In the genomic region with DNA sequence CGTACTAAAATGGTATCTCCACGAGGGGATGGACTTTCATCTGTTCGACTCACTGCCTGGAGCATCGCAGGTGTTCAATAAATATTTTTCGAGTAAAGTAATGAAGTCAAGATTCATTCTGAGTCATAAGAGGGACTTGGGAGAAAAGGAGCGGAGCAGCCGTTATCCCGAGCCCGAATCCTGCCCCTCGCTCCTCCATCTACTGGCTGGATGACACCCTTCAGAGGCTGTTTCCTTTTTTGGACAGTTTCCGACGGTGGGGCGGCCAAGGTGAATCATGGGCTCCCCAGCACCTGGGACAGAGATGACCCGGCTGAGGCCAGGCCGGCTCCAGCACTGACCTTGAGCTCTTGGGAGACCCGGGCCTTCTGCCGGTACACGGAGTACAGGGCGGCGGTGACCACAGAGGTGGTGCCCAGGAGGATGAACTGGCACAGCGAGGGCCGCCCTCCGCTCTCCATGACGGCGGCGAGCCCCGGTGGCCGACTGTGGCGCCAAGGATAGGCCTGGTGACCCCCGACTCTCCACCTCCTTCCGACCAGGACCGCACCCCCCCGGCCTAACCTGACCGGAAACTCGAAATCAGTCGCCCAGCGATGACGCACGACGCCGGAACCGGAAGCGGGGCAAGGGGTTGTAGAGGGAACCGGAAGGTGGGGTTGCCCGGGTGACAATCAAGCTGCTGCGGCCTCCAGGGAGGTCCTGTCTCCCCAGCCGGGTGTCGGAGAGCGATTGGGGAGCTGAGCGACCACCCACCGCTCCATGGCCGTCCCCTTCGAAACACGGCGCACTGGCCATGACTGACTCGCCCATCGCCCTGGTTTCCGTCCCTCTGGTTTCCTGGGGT, we compare ENCODE assay signal across 1 cellular context.
A peak's percentile ranks its signal among the peaks of the same experiment; 100 is the strongest.
TF ChIP-seq lines count a peak whose summit lies in the region.

A gene with protein sequence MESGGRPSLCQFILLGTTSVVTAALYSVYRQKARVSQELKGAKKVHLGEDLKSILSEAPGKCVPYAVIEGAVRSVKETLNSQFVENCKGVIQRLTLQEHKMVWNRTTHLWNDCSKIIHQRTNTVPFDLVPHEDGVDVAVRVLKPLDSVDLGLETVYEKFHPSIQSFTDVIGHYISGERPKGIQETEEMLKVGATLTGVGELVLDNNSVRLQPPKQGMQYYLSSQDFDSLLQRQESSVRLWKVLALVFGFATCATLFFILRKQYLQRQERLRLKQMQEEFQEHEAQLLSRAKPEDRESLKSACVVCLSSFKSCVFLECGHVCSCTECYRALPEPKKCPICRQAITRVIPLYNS (minus strand): TSS at position 588 of the 847 bp plus-strand sequence. CDS start 127 bp downstream, at position 461.

TF ChIP-seq in H1, 55 proteins besides CTCF, POLR2A, EP300 and RAD21 (continues in another document):
- TF ChIP-seq NANOG (IDR thresholded peaks at IDR 0.05; ENCODE audit: insufficient read depth, low read depth, low read length, poor library complexity, severe bottlenecking) (no peak), BCL11A (IDR thresholded peaks at IDR 0.05; ENCODE audit: low read depth in 2 of 2, low read length in 2 of 2) (no peak), TEAD4 (IDR thresholded peaks at IDR 0.05; ENCODE audit: low read depth, low read length) (no peak), CBX5 (IDR thresholded peaks at IDR 0.05; ENCODE audit: low read depth, low read length) (no peak), CBX8 (IDR thresholded peaks at IDR 0.05; ENCODE audit: borderline replicate concordance, low read depth, low read length) (no peak), CHD2 (IDR thresholded peaks at IDR 0.05; ENCODE audit: low read length) (no peak), CTBP2 (IDR thresholded peaks at IDR 0.05; ENCODE audit: borderline replicate concordance, insufficient read depth, insufficient read length, low read length) (no peak), HDAC6 (IDR thresholded peaks at IDR 0.05; ENCODE audit: low read depth, low read length) (no peak), ZNF274 (IDR thresholded peaks at IDR 0.05; ENCODE audit: borderline replicate concordance, extremely low read depth, low read length) (no peak), RNF2 (IDR thresholded peaks at IDR 0.05; ENCODE audit: borderline replicate concordance, low read depth, low read length, missing control alignments, poor library complexity, severe bottlenecking) (no peak), SAP30 (IDR thresholded peaks at IDR 0.05; ENCODE audit: insufficient read depth, insufficient replicate concordance, low read length) (peak; percentile 44), RXRA (IDR thresholded peaks at IDR 0.05; ENCODE audit: insufficient read depth, low read depth, low read length) (no peak), SIRT6 (IDR thresholded peaks at IDR 0.05; ENCODE audit: low read length) (no peak), BRCA1 (IDR thresholded peaks at IDR 0.05; ENCODE audit: low read depth, low read length) (no peak), EGR1 (IDR thresholded peaks at IDR 0.05; ENCODE audit: borderline replicate concordance, low read depth, low read length) (no peak; the same call in 1 of the 2 replicates), RBBP5 (IDR thresholded peaks at IDR 0.05; ENCODE audit: borderline replicate concordance, low read depth, low read length) (peak; percentile 67), SP4 (IDR thresholded peaks at IDR 0.05; ENCODE audit: low read length) (no peak), EZH2 (IDR thresholded peaks at IDR 0.05; ENCODE audit: low read depth, low read length, severe bottlenecking) (no peak), SP1 (IDR thresholded peaks at IDR 0.05; ENCODE audit: low read depth, low read length) (no peak), POLR2AphosphoS5 (IDR thresholded peaks at IDR 0.05; ENCODE audit: low read depth, low read length) (peak; percentile 81), KDM4A (IDR thresholded peaks at IDR 0.05; ENCODE audit: low read depth, low read length, severe bottlenecking) (peak; percentile 94), SUZ12 (IDR thresholded peaks at IDR 0.05; ENCODE audit: low read length) (no peak), KDM1A (IDR thresholded peaks at IDR 0.05; ENCODE audit: borderline replicate concordance, low read length) (no peak), CEBPB (IDR thresholded peaks at IDR 0.05; ENCODE audit: low read depth, low read length) (no peak), BACH1 (IDR thresholded peaks at IDR 0.05; ENCODE audit: low read length) (no peak), POU5F1 (IDR thresholded peaks at IDR 0.05; ENCODE audit: low read depth, low read length) (no peak), CHD7 (IDR thresholded peaks at IDR 0.05; ENCODE audit: insufficient replicate concordance, low read length) (no peak), SIN3A (conservative IDR thresholded peaks at IDR 0.05 in 1 of 2, IDR thresholded peaks at IDR 0.05 in 1 of 2; ENCODE audit: low read depth in 1 of 2, low read length in 2 of 2) (peak; percentile 84 to 96; a peak in 2 of 4 replicates), TBP (IDR thresholded peaks at IDR 0.05; ENCODE audit: low read depth, low read length) (peak; percentile 67; the same call in 1 of the 2 replicates), SIX5 (IDR thresholded peaks at IDR 0.05; ENCODE audit: low read depth, low read length) (no peak), E2F6 (IDR thresholded peaks at IDR 0.05) (no peak), FOSL1 (IDR thresholded peaks at IDR 0.05; ENCODE audit: insufficient read depth, low read depth, low read length) (no peak), SRF (IDR thresholded peaks at IDR 0.05; ENCODE audit: low read depth, low read length) (peak; percentile 63; the same call in 1 of the 2 replicates), JUND (IDR thresholded peaks at IDR 0.05; ENCODE audit: low read length) (no peak), GTF2F1 (IDR thresholded peaks at IDR 0.05; ENCODE audit: borderline replicate concordance, low read depth, low read length) (no peak), TCF12 (IDR thresholded peaks at IDR 0.05; ENCODE audit: low read depth, low read length) (no peak), NRF1 (IDR thresholded peaks at IDR 0.05; ENCODE audit: low read depth, low read length) (no peak), RFX5 (IDR thresholded peaks at IDR 0.05; ENCODE audit: borderline replicate concordance, low read depth, low read length) (no peak), CHD1 (IDR thresholded peaks at IDR 0.05; ENCODE audit: low read depth, low read length) (no peak), TAF7 (optimal IDR thresholded peaks at IDR 0.05; ENCODE audit: borderline replicate concordance, low read depth, low read length) (no peak), JUN (IDR thresholded peaks at IDR 0.05; ENCODE audit: low read depth, low read length) (no peak), PHF8 (conservative IDR thresholded peaks at IDR 0.05; ENCODE audit: low read depth, low read length) (peak; percentile 95), GABPA (IDR thresholded peaks at IDR 0.05; ENCODE audit: borderline replicate concordance, insufficient read depth, low read length) (peak; percentile 98), TAF1 (IDR thresholded peaks at IDR 0.05; ENCODE audit: low read depth, low read length) (peak; percentile 67; the same call in 1 of the 2 replicates), HDAC2 (IDR thresholded peaks at IDR 0.05; ENCODE audit: borderline replicate concordance in 1 of 2, low read depth in 2 of 2, low read length in 2 of 2) (peak in 1 of 2 experiments; percentile 87; a peak in 1 of 4 replicates), MAFK (IDR thresholded peaks at IDR 0.05; ENCODE audit: low read depth, low read length) (no peak), SP2 (IDR thresholded peaks at IDR 0.05; ENCODE audit: low read length) (no peak), YY1 (IDR thresholded peaks at IDR 0.05; ENCODE audit: low read depth, low read length) (no peak), KDM5A (IDR thresholded peaks at IDR 0.05; ENCODE audit: low read length) (peak; percentile 89), CREB1 (IDR thresholded peaks at IDR 0.05) (peak; percentile 98)
- TF ChIP-seq, protein P1, sequence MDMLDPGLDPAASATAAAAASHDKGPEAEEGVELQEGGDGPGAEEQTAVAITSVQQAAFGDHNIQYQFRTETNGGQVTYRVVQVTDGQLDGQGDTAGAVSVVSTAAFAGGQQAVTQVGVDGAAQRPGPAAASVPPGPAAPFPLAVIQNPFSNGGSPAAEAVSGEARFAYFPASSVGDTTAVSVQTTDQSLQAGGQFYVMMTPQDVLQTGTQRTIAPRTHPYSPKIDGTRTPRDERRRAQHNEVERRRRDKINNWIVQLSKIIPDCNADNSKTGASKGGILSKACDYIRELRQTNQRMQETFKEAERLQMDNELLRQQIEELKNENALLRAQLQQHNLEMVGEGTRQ (IDR thresholded peaks at IDR 0.05; ENCODE audit: low read length) = no peak
- TF ChIP-seq, protein P2, sequence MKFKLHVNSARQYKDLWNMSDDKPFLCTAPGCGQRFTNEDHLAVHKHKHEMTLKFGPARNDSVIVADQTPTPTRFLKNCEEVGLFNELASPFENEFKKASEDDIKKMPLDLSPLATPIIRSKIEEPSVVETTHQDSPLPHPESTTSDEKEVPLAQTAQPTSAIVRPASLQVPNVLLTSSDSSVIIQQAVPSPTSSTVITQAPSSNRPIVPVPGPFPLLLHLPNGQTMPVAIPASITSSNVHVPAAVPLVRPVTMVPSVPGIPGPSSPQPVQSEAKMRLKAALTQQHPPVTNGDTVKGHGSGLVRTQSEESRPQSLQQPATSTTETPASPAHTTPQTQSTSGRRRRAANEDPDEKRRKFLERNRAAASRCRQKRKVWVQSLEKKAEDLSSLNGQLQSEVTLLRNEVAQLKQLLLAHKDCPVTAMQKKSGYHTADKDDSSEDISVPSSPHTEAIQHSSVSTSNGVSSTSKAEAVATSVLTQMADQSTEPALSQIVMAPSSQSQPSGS (IDR thresholded peaks at IDR 0.05; ENCODE audit: low read length) = 0 out of 2 replicates have a peak, but pooled peaks have one; percentile 27
